20 cellular contexts compared by ENCODE assay signal in the genomic region with DNA sequence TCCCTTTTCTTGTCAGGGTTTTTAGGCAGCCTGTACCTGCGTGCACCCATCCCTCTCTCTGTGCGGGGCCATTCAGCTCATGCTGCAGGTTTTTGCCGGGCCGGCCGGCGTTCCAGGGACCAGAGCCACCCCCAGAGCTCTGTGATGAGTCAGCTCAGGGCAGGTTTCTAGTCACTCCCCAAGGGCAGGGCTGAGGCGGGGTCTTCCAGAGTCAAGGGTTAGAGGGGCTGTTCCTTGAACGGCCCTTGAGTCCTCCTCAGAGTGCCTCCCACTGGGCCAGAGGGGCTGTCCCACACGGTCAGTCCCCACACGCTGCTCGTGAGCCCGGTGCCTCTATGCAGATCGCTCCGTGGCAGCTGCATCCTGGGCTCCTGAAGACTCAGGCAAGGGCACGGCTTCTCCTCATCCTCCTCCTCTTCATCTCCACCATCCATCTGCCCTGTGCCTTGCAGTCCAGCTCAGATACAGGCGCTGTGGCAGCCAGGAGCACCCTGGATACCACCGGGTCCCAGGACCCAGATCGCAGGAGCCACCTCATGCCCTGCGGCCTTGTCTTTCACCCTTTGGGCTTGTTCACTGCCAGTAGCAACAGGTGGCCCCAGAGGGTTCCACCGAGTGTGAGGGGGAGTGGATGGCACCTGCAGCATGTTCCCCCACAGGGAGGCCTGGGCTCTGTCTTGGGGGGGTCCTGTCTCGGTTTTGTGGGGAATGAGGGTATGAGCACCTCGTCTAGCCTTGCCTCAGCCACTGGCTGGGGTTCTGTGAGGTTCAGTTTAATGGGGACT. TPM values are rescaled to one million over a fixed set of nuclear protein-coding genes. Genes with fewer than 3 reads are reported as not detected.
DNase-seq lines count a peak whose midpoint lies in the region; ATAC-seq, FAIRE-seq and TF ChIP-seq lines count a peak whose summit lies in the region.
"Had no signal": no experiment of that assay in that cellular context is flagged by ENCODE, and none has a peak within 500 bp of the region (broad histone marks: within the 10 kb centered on the region; RNA-seq: fewer than 3 reads in every experiment).

No MANE protein-coding gene starts in this region.

- H3K27ac Mint-ChIP-seq in chondrocyte (ENCODE audit: unreplicated experiment): peak overlapping the region; percentile 59
- H3K27ac Mint-ChIP-seq: B cell had no signal

- H3K9ac ChIP-seq in kidney (ENCODE audit: low read length in 2 of 2): no peak overlapping the region
- no peak overlapping the region for H3K9ac ChIP-seq in stomach smooth muscle (ENCODE audit: low read length in 2 of 2)

- DNase-seq in chondrocyte (ENCODE audit: low spot score) (no peak), kidney (peak; percentile 70), occipital lobe (lab: John Stamatoyannopoulos, UW) (no peak), OCI-M1 (lab: John Stamatoyannopoulos, UW) (no peak)
- DNase-seq: activated CD4-positive, alpha-beta T cell treated with anti-CD3 and anti-CD28 coated beads for 1 hour; activated gamma-delta T cell; anterior cingulate cortex; foreskin keratinocyte; NCI-H1105 treated with DMSO at 0.1 percent for 48 hours; NCI-H524; stimulated activated CD4-positive, alpha-beta T cell treated with anti-CD3 and anti-CD28 coated beads, Interleukin-2, amount 100 ng/mL, for 48 hours; T-helper 9 cell had no signal

- H3K4me1 ChIP-seq in kidney (ENCODE audit: control insufficient read depth in 1 of 2, insufficient read depth in 1 of 2, low read depth in 1 of 2, low read length in 2 of 2) (peaks cover 0 to 24% of the 10 kb centered on the region in 2 donors), stomach smooth muscle (ENCODE audit: control insufficient read depth, insufficient read depth, low read length) (peaks cover 75% of the 10 kb centered on the region)
- H3K4me1 ChIP-seq: pancreas had no signal

- H3K4me3 Mint-ChIP-seq in chondrocyte (ENCODE audit: unreplicated experiment): no peak overlapping the region
- H3K4me3 Mint-ChIP-seq: B cell had no signal

- H3K27me3 ChIP-seq in stomach smooth muscle (ENCODE audit: control insufficient read depth in 1 of 2, insufficient read depth in 2 of 2, low read length in 2 of 2): no peaks in the 10 kb centered on the region
- H3K27me3 ChIP-seq: foreskin keratinocyte, pancreas, SJSA1 had no signal

- peaks cover 10% of the 10 kb centered on the region for H3K36me3 Mint-ChIP-seq in chondrocyte (ENCODE audit: low read depth)

- H3K9me3 ChIP-seq in KOPT-K1 (ENCODE audit: insufficient read depth, low read length, poor library complexity, severe bottlenecking) (no peaks in the 10 kb centered on the region), kidney (ENCODE audit: control insufficient read depth in 1 of 2, low read length in 2 of 2) (no peaks in the 10 kb centered on the region), stomach smooth muscle (ENCODE audit: control insufficient read depth in 2 of 2, low read length in 2 of 2) (no peaks in the 10 kb centered on the region)
- H3K9me3 ChIP-seq: pancreas, SJSA1 had no signal

- H3K4me3 ChIP-seq in kidney (ENCODE audit: low read length in 2 of 2) (no peak overlapping the region), stomach smooth muscle (ENCODE audit: low read length in 2 of 2) (no peak overlapping the region)
- H3K4me3 ChIP-seq: pancreas, SJSA1 had no signal

- no peaks in the 10 kb centered on the region for H3K9me3 Mint-ChIP-seq in chondrocyte (ENCODE audit: low read depth)

- H3K4me1 Mint-ChIP-seq in chondrocyte (ENCODE audit: low read depth): peaks cover 72% of the 10 kb centered on the region

- H3K36me3 ChIP-seq in KOPT-K1 (ENCODE audit: insufficient read depth, low read length) (peaks cover 92% of the 10 kb centered on the region), kidney (ENCODE audit: control insufficient read depth in 1 of 2, insufficient read depth in 2 of 2, low read length in 2 of 2) (peaks cover 0 to 2% of the 10 kb centered on the region in 2 donors), stomach smooth muscle (ENCODE audit: control insufficient read depth in 2 of 2, insufficient read depth in 2 of 2, low read length in 2 of 2) (peaks cover 0 to 2% of the 10 kb centered on the region in 2 donors)

- no peak for ATAC-seq in GM18868 (IDR thresholded peaks at IDR 0.05; ENCODE audit: unreplicated experiment)
- ATAC-seq: foreskin keratinocyte had no signal

- intact Hi-C loops in kidney (cut with DNase I): no loop called here

- H3K27me3 Mint-ChIP-seq in chondrocyte (ENCODE audit: low read depth): no peaks in the 10 kb centered on the region
- H3K27me3 Mint-ChIP-seq: B cell had no signal

- TF ChIP-seq CTCF in chondrocyte (IDR thresholded peaks at IDR 0.05) (no peak), kidney (IDR thresholded peaks at IDR 0.05; ENCODE audit: borderline replicate concordance, extremely low read depth, insufficient read depth) (no peak)

- no peak for FAIRE-seq in kidney (lab: Jason Lieb, UNC)
- FAIRE-seq: endothelial cell of umbilical vein, pancreas had no signal

- H3K27ac ChIP-seq in KOPT-K1 (ENCODE audit: low read depth, low read length, poor library complexity, severe bottlenecking): peak overlapping the region; percentile 50
- H3K27ac ChIP-seq in kidney (ENCODE audit: low read depth in 2 of 2, low read length in 2 of 2): no peak overlapping the region
- H3K27ac ChIP-seq in stomach smooth muscle (ENCODE audit: low read length): peak overlapping the region; percentile 85
- H3K27ac ChIP-seq: foreskin keratinocyte, SJSA1 had no signal

RNA-seq across cellular contexts. Expression of a gene that starts 17.4 kb away (rescaled TPM):
- total RNA-seq in chondrocyte (20.4 to 27.4 TPM (median 24.0 TPM) in 3 replicates), kidney (27.1 TPM), occipital lobe (6.1 TPM)
- polyA plus RNA-seq in kidney (ENCODE audit: insufficient read depth, low read depth, low replicate concordance): 35.1 TPM

RNA-seq across cellular contexts. Expression of a gene that starts 36.5 kb away (rescaled TPM):
- total RNA-seq in chondrocyte (0.15 to 1.4 TPM (median 0.87 TPM) in 3 replicates), kidney (111 TPM), occipital lobe (9.2 TPM)
- 9.5 TPM for polyA plus RNA-seq in kidney (ENCODE audit: insufficient read depth, low read depth, low replicate concordance)
- total RNA-seq: G401 had no signal

Comparison
In these comparisons a context has a peak if more than half of its experiments do, and no peak if none do; other contexts are left out.
1. H3K27ac ChIP-seq: peak in KOPT-K1 (single experiment) and stomach smooth muscle (single experiment); none in kidney (0 of 2).
2. RNA of a gene that starts 36.5 kb away (total RNA-seq): 111 TPM in kidney (single experiment); 9.2 TPM in occipital lobe (single experiment) and 0.15 to 1.4 TPM in chondrocyte; every median in the first group is over 10 times any median in the second.